ENCODE assay signal across 10 cellular contexts in genomic region chr1:25198731-25199231, GRCh38. TPM values are rescaled to one million over a fixed set of nuclear protein-coding genes. Genes with fewer than 3 reads are reported as not detected.
A peak's percentile ranks its signal among the peaks of the same experiment; 100 is the strongest.
DNase-seq lines count a peak whose midpoint lies in the region; ATAC-seq and TF ChIP-seq lines count a peak whose summit lies in the region.
"Had no signal": no experiment of that assay in that cellular context is flagged by ENCODE, and none has a peak within 500 bp of the region (broad histone marks: within the 10 kb centered on the region; RNA-seq: fewer than 3 reads in every experiment).

No MANE protein-coding gene starts in this region.

- no peaks in the 10 kb centered on the region for H3K36me3 ChIP-seq in colonic mucosa
- H3K36me3 ChIP-seq: right lobe of liver had no signal

- peak overlapping the region; percentile 46 to 49 for H3K9ac ChIP-seq in colonic mucosa (ENCODE audit: low read depth in 2 of 2, low read length in 2 of 2)

- ATAC-seq in HG03439 (IDR thresholded peaks at IDR 0.05; ENCODE audit: unreplicated experiment) (no peak), GM21360 (IDR thresholded peaks at IDR 0.05; ENCODE audit: unreplicated experiment) (no peak), GM19324 (IDR thresholded peaks at IDR 0.05; ENCODE audit: low FRiP score, unreplicated experiment) (no peak)

- DNase-seq in COR-L47 (lab: John Stamatoyannopoulos, UW), result peak; percentile 81
- peak; percentile 92 for DNase-seq in NCI-H1105 treated with DMSO at 0.1 percent for 48 hours (lab: John Stamatoyannopoulos, UW)
- DNase-seq in colonic mucosa, result peak; percentile 51
- peak in 47 of 56 donors; percentile 8 to 70 (median 41) for DNase-seq in nucleus accumbens (lab: John Stamatoyannopoulos, UW)
- DNase-seq in NCI-H226, result no peak
- DNase-seq: NCI-H345, right lobe of liver had no signal

- no peaks in the 10 kb centered on the region for H3K27me3 ChIP-seq in colonic mucosa
- H3K27me3 ChIP-seq: right lobe of liver had no signal

- peak overlapping the region; percentile 70 for H3K27ac ChIP-seq in colonic mucosa
- H3K27ac ChIP-seq: right lobe of liver had no signal

- intact Hi-C loops in colonic mucosa (cut with DNase I), result no loop called here

- TF ChIP-seq CTCF in colonic mucosa (IDR thresholded peaks at IDR 0.05), result no peak

- peaks cover 8% of the 10 kb centered on the region for H3K4me1 ChIP-seq in colonic mucosa
- H3K4me1 ChIP-seq: right lobe of liver had no signal

- H3K4me3 ChIP-seq in colonic mucosa, result no peak overlapping the region
- H3K4me3 ChIP-seq: right lobe of liver had no signal

- no peaks in the 10 kb centered on the region for H3K9me3 ChIP-seq in colonic mucosa
- H3K9me3 ChIP-seq: right lobe of liver had no signal

RNA-seq across cellular contexts. Expression of gene SYF2, which starts 33.5 kb away (rescaled TPM):
- 10 to 100 TPM; 38.8 to 60.8 TPM for total RNA-seq in colonic mucosa

RNA-seq across cellular contexts. Expression of gene RSRP1, which starts 48.5 kb away (rescaled TPM):
- total RNA-seq in colonic mucosa, result 100 to 1,000 TPM; 129 to 137 TPM
